In the genomic region with DNA sequence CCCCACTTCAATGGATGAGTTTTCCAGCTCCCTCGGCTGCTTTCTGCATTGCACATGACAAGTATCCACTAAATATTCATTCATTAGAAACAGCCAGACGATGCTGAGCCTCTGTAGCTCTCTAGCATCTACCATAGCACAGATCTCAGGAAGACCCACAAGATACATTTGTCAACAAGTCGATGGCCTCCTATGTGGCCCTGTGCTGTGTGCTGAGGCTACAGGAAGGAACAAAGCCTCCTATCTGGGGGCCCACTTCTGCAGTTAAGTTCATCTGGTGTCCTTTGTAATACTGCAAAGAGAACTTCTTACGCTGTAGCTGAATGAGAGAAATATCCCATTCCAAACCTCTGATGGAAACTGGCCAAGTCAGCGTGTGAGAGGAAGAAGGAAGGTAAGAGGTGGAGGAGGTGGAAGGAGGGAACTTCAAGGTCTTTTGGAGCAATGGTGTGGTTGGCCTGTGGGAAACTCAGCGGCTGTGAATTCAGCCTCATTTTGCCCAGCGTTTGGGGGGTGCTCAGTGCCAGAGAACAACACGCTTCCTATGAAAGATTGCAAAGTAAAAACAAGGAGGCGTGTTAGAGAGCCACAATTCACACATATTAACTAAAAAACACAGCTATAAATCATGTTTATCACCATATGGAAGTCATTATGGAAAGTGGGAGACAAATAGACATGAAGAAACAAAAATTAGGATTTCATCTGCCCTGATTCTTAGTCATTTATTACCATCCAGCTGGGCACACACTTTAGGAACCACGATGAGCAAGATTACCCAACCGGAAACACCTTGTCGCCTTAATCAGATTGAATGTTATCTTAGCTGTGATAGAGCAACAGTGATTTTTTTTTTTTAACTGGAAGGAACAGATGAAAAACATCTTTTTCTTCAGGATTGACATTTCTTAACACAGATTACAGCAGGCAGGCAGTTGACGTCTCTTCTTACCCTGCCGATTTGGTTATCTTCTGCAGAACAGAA, we compare ENCODE assay signal across 1 cellular context.
A peak's percentile ranks its signal among the peaks of the same experiment; 100 is the strongest.
TF ChIP-seq lines count a peak whose summit lies in the region.

No MANE protein-coding gene starts in this region.

TF ChIP-seq in K562, 482 proteins besides CTCF, POLR2A, EP300 and RAD21 (continued from another document):
- TF ChIP-seq, protein P1, sequence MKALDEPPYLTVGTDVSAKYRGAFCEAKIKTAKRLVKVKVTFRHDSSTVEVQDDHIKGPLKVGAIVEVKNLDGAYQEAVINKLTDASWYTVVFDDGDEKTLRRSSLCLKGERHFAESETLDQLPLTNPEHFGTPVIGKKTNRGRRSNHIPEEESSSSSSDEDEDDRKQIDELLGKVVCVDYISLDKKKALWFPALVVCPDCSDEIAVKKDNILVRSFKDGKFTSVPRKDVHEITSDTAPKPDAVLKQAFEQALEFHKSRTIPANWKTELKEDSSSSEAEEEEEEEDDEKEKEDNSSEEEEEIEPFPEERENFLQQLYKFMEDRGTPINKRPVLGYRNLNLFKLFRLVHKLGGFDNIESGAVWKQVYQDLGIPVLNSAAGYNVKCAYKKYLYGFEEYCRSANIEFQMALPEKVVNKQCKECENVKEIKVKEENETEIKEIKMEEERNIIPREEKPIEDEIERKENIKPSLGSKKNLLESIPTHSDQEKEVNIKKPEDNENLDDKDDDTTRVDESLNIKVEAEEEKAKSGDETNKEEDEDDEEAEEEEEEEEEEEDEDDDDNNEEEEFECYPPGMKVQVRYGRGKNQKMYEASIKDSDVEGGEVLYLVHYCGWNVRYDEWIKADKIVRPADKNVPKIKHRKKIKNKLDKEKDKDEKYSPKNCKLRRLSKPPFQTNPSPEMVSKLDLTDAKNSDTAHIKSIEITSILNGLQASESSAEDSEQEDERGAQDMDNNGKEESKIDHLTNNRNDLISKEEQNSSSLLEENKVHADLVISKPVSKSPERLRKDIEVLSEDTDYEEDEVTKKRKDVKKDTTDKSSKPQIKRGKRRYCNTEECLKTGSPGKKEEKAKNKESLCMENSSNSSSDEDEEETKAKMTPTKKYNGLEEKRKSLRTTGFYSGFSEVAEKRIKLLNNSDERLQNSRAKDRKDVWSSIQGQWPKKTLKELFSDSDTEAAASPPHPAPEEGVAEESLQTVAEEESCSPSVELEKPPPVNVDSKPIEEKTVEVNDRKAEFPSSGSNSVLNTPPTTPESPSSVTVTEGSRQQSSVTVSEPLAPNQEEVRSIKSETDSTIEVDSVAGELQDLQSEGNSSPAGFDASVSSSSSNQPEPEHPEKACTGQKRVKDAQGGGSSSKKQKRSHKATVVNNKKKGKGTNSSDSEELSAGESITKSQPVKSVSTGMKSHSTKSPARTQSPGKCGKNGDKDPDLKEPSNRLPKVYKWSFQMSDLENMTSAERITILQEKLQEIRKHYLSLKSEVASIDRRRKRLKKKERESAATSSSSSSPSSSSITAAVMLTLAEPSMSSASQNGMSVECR (CRISPR knock-in tag; IDR thresholded peaks at IDR 0.05) = no peak
- no peak for TF ChIP-seq ETV6 (IDR thresholded peaks at IDR 0.05; ENCODE audit: borderline replicate concordance in 1 of 2, low read depth in 2 of 2, low read length in 1 of 2)
- TF ChIP-seq ETV6 (CRISPR knock-in tag; IDR thresholded peaks at IDR 0.05; ENCODE audit: borderline replicate concordance) = no peak
- TF ChIP-seq KLF16 (IDR thresholded peaks at IDR 0.05) = no peak
- no peak for TF ChIP-seq PTRF (tag; IDR thresholded peaks at IDR 0.05)
- TF ChIP-seq HMG20B (CRISPR knock-in tag; IDR thresholded peaks at IDR 0.05) = no peak
- TF ChIP-seq HDAC3 (IDR thresholded peaks at IDR 0.05; ENCODE audit: borderline replicate concordance, partially characterized antibody) = no peak
- no peak for TF ChIP-seq CBX2 (IDR thresholded peaks at IDR 0.05; ENCODE audit: insufficient read depth, low read length, poor library complexity, severe bottlenecking)
- no peak for TF ChIP-seq EGR1 (conservative IDR thresholded peaks at IDR 0.05)
- TF ChIP-seq MAFK (IDR thresholded peaks at IDR 0.05; ENCODE audit: low read length) = no peak
- TF ChIP-seq HDAC2 (IDR thresholded peaks at IDR 0.05) = peak; percentile 86
- TF ChIP-seq, protein P2, sequence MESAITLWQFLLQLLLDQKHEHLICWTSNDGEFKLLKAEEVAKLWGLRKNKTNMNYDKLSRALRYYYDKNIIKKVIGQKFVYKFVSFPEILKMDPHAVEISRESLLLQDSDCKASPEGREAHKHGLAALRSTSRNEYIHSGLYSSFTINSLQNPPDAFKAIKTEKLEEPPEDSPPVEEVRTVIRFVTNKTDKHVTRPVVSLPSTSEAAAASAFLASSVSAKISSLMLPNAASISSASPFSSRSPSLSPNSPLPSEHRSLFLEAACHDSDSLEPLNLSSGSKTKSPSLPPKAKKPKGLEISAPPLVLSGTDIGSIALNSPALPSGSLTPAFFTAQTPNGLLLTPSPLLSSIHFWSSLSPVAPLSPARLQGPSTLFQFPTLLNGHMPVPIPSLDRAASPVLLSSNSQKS (CRISPR knock-in tag; IDR thresholded peaks at IDR 0.05) = no peak
- TF ChIP-seq, protein P3, sequence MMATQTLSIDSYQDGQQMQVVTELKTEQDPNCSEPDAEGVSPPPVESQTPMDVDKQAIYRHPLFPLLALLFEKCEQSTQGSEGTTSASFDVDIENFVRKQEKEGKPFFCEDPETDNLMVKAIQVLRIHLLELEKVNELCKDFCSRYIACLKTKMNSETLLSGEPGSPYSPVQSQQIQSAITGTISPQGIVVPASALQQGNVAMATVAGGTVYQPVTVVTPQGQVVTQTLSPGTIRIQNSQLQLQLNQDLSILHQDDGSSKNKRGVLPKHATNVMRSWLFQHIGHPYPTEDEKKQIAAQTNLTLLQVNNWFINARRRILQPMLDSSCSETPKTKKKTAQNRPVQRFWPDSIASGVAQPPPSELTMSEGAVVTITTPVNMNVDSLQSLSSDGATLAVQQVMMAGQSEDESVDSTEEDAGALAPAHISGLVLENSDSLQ (IDR thresholded peaks at IDR 0.05) = peak; percentile 50
- TF ChIP-seq, protein P4, sequence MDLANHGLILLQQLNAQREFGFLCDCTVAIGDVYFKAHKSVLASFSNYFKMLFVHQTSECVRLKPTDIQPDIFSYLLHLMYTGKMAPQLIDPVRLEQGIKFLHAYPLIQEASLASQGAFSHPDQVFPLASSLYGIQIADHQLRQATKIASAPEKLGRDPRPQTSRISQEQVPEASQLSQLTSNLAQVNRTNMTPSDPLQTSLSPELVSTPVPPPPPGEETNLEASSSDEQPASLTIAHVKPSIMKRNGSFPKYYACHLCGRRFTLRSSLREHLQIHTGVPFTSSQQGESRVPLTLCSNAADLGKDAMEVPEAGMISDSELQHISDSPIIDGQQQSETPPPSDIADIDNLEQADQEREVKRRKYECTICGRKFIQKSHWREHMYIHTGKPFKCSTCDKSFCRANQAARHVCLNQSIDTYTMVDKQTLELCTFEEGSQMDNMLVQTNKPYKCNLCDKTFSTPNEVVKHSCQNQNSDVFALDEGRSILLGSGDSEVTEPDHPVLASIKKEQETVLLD (IDR thresholded peaks at IDR 0.05) = no peak
- peak; percentile 44; the same call in 1 of the 2 replicates for TF ChIP-seq TAL1 (IDR thresholded peaks at IDR 0.05)
- TF ChIP-seq, protein P5, sequence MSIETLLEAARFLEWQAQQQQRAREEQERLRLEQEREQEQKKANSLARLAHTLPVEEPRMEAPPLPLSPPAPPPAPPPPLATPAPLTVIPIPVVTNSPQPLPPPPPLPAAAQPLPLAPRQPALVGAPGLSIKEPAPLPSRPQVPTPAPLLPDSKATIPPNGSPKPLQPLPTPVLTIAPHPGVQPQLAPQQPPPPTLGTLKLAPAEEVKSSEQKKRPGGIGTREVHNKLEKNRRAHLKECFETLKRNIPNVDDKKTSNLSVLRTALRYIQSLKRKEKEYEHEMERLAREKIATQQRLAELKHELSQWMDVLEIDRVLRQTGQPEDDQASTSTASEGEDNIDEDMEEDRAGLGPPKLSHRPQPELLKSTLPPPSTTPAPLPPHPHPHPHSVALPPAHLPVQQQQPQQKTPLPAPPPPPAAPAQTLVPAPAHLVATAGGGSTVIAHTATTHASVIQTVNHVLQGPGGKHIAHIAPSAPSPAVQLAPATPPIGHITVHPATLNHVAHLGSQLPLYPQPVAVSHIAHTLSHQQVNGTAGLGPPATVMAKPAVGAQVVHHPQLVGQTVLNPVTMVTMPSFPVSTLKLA (conservative IDR thresholded peaks at IDR 0.05) = no peak
- peak; percentile 72 for TF ChIP-seq ETV1 (tag; conservative IDR thresholded peaks at IDR 0.05; ENCODE audit: low read depth)
- TF ChIP-seq SNRNP70 (optimal IDR thresholded peaks at IDR 0.05; ENCODE audit: low read depth, low read length) = no peak
- TF ChIP-seq ZNF197 (CRISPR knock-in tag; IDR thresholded peaks at IDR 0.05; ENCODE audit: low read depth) = no peak
- 0 out of 2 replicates have a peak, but pooled peaks have one; percentile 15 for TF ChIP-seq TEAD4 (IDR thresholded peaks at IDR 0.05; ENCODE audit: low read length)
- no peak for TF ChIP-seq TEAD4 (CRISPR knock-in tag; IDR thresholded peaks at IDR 0.05; ENCODE audit: borderline replicate concordance)
- TF ChIP-seq, protein P6, sequence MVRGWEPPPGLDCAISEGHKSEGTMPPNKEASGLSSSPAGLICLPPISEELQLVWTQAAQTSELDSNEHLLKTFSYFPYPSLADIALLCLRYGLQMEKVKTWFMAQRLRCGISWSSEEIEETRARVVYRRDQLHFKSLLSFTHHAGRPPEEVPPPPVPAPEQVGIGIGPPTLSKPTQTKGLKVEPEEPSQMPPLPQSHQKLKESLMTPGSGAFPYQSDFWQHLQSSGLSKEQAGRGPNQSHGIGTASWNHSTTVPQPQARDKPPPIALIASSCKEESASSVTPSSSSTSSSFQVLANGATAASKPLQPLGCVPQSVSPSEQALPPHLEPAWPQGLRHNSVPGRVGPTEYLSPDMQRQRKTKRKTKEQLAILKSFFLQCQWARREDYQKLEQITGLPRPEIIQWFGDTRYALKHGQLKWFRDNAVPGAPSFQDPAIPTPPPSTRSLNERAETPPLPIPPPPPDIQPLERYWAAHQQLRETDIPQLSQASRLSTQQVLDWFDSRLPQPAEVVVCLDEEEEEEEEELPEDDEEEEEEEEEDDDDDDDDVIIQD (CRISPR knock-in tag; IDR thresholded peaks at IDR 0.05) = no peak
- no peak for TF ChIP-seq ZNF165 (CRISPR knock-in tag; IDR thresholded peaks at IDR 0.05; ENCODE audit: borderline replicate concordance)
- no peak for TF ChIP-seq KLF10 (CRISPR knock-in tag; IDR thresholded peaks at IDR 0.05)
- no peak for TF ChIP-seq NUFIP1 (IDR thresholded peaks at IDR 0.05; ENCODE audit: partially characterized antibody)
- TF ChIP-seq PHB (CRISPR knock-in tag; IDR thresholded peaks at IDR 0.05) = no peak
- no peak for TF ChIP-seq NFATC3 (IDR thresholded peaks at IDR 0.05)
- peak; percentile 96 to 97 for TF ChIP-seq KDM1A (IDR thresholded peaks at IDR 0.05)
- TF ChIP-seq, protein P7, sequence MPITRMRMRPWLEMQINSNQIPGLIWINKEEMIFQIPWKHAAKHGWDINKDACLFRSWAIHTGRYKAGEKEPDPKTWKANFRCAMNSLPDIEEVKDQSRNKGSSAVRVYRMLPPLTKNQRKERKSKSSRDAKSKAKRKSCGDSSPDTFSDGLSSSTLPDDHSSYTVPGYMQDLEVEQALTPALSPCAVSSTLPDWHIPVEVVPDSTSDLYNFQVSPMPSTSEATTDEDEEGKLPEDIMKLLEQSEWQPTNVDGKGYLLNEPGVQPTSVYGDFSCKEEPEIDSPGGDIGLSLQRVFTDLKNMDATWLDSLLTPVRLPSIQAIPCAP (CRISPR knock-in tag; IDR thresholded peaks at IDR 0.05; ENCODE audit: borderline replicate concordance) = no peak
- no peak for TF ChIP-seq C11orf30 (IDR thresholded peaks at IDR 0.05; ENCODE audit: low read depth)
- no peak for TF ChIP-seq ZNF41 (CRISPR knock-in tag; conservative IDR thresholded peaks at IDR 0.05)
- no peak for TF ChIP-seq MXI1 (IDR thresholded peaks at IDR 0.05; ENCODE audit: low read depth, low read length)
- TF ChIP-seq CEBPG (CRISPR knock-in tag; IDR thresholded peaks at IDR 0.05) = no peak
- TF ChIP-seq CEBPG (tag; conservative IDR thresholded peaks at IDR 0.05 in 1 of 2, IDR thresholded peaks at IDR 0.05 in 1 of 2) = 0 out of 4 replicates have a peak, but pooled peaks of 1 of the 2 experiments have one; percentile 12
- TF ChIP-seq ZNF24 (IDR thresholded peaks at IDR 0.05) = peak; percentile 57; the same call in 1 of the 2 replicates
- no peak for TF ChIP-seq MCM7 (IDR thresholded peaks at IDR 0.05)
